ENCODE assay signal across 9 cellular contexts in the genomic region with DNA sequence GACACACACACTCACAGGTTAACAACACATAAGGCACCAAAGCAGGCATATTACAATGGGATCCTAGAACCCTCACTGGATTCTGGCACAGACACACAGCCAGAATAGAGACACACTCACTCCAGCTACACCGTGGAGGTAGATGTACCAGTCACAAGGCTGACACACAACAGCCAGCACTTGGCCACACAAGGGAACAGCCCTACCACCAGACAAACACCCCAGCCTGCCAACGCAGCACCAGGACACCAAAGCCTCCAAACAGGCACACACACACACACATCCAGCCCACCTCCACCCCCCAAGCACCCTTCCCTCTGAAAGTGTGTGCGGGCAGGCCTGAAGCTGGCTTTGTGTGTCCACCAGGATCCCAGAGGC. TPM values are rescaled to one million over a fixed set of nuclear protein-coding genes. Genes with fewer than 3 reads are reported as not detected.
DNase-seq lines count a peak whose midpoint lies in the region; ATAC-seq and TF ChIP-seq lines count a peak whose summit lies in the region.
"Had no signal": no experiment of that assay in that cellular context is flagged by ENCODE, and none has a peak within 500 bp of the region (broad histone marks: within the 10 kb centered on the region; RNA-seq: fewer than 3 reads in every experiment).

No MANE protein-coding gene starts in this region.

- peaks cover 55% of the 10 kb centered on the region for H3K36me3 Mint-ChIP-seq in activated CD4-positive, alpha-beta memory T cell treated with anti-CD3 and anti-CD28 coated beads, Interleukin-2, amount 10 ng/mL, durations not matched to agents 7 days and 5 days (ENCODE audit: low read depth)

- POLR2A ChIA-PET in activated CD4-positive, alpha-beta memory T cell treated with anti-CD3 and anti-CD28 coated beads, Interleukin-2, amount 10 ng/mL, durations not matched to agents 7 days and 5 days (lab: Charles Lee) = interaction anchor here (0.8 to 7.5 kb wide), 8 partner anchors 11 to 77 kb away, joined by 3 to 117 read pairs (median 12); a partner anchor contains a TSS

- DNase-seq in G401 (ENCODE audit: low spot score) = peak; percentile 33
- DNase-seq in activated CD4-positive, alpha-beta memory T cell treated with anti-CD3 and anti-CD28 coated beads, Interleukin-2, amount 10 ng/mL, durations not matched to agents 7 days and 5 days = no peak
- no peak for DNase-seq in fibroblast of villous mesenchyme (ENCODE audit: low read depth)
- peak; percentile 8 for DNase-seq in retina
- DNase-seq in posterior vena cava (ENCODE audit: low spot score) = no peak
- no peak for DNase-seq in GM13976 (ENCODE audit: low spot score)
- DNase-seq in NCI-H526 (lab: John Stamatoyannopoulos, UW) = no peak
- DNase-seq: NCI-H2029 treated with DMSO at 0.1 percent for 48 hours had no signal

- in situ Hi-C loops in G401 (cut with HindIII; ENCODE audit: low sequenced_read_pairs) = loop anchor here (10.0 kb wide), 1 partner anchor 67 kb away; no protein-coding TSS in a partner anchor
- in situ Hi-C loops in GM13976 (cut with MboI; ENCODE audit: low sequenced_read_pairs, unreplicated experiment) = no loop called here

- intact Hi-C loops in posterior vena cava (cut with DNase I) = no loop called here

- CTCF ChIA-PET in activated CD4-positive, alpha-beta memory T cell treated with anti-CD3 and anti-CD28 coated beads, Interleukin-2, amount 10 ng/mL, durations not matched to agents 7 days and 5 days (lab: Charles Lee) = interaction anchor here (0.6 to 15.2 kb wide), 7 partner anchors 8 to 104 kb away, joined by 3 to 211 read pairs (median 30); a partner anchor contains a TSS

- H3K4me3 ChIP-seq in fibroblast of villous mesenchyme (ENCODE audit: low read depth, low read length) = peak overlapping the region; percentile 75

- no peaks in the 10 kb centered on the region for H3K9me3 Mint-ChIP-seq in activated CD4-positive, alpha-beta memory T cell treated with anti-CD3 and anti-CD28 coated beads, Interleukin-2, amount 10 ng/mL, durations not matched to agents 7 days and 5 days

- peak overlapping the region; percentile 83 for H3K27ac Mint-ChIP-seq in activated CD4-positive, alpha-beta memory T cell treated with anti-CD3 and anti-CD28 coated beads, Interleukin-2, amount 10 ng/mL, durations not matched to agents 7 days and 5 days

- TF ChIP-seq CTCF in fibroblast of villous mesenchyme (IDR thresholded peaks at IDR 0.05; ENCODE audit: insufficient read depth, low read depth, low read length) (no peak), GM13976 (IDR thresholded peaks at IDR 0.05; ENCODE audit: borderline replicate concordance, control extremely low read depth, extremely low read depth, insufficient read depth, missing control alignments) (no peak)

- no peak for ATAC-seq in HG03159 (IDR thresholded peaks at IDR 0.05; ENCODE audit: unreplicated experiment)

- no peaks in the 10 kb centered on the region for H3K27me3 Mint-ChIP-seq in activated CD4-positive, alpha-beta memory T cell treated with anti-CD3 and anti-CD28 coated beads, Interleukin-2, amount 10 ng/mL, durations not matched to agents 7 days and 5 days

- H3K4me3 Mint-ChIP-seq in activated CD4-positive, alpha-beta memory T cell treated with anti-CD3 and anti-CD28 coated beads, Interleukin-2, amount 10 ng/mL, durations not matched to agents 7 days and 5 days = peak overlapping the region; percentile 81

- peaks cover 82% of the 10 kb centered on the region for H3K4me1 Mint-ChIP-seq in activated CD4-positive, alpha-beta memory T cell treated with anti-CD3 and anti-CD28 coated beads, Interleukin-2, amount 10 ng/mL, durations not matched to agents 7 days and 5 days

RNA-seq across cellular contexts. Expression of a gene that starts 10.9 kb away (rescaled TPM):
- 0.41 and 0.49 TPM in 2 replicates for total RNA-seq in G401 (2014; rRNA removed; shearing (Covaris generic))
- total RNA-seq in activated CD4-positive, alpha-beta memory T cell treated with anti-CD3 and anti-CD28 coated beads, Interleukin-2, amount 10 ng/mL, durations not matched to agents 7 days and 5 days = 100 to 1,000 TPM; 780 to 786 TPM
- total RNA-seq in fibroblast of villous mesenchyme (under 0.01 TPM in 1 of 2 replicates, not detected in the other), posterior vena cava (1 to 10 TPM; 2.1 to 2.9 TPM)

RNA-seq across cellular contexts. Expression of a gene that starts 14.1 kb away (rescaled TPM):
- total RNA-seq in G401 (2014; rRNA removed; shearing (Covaris generic)) = 48.6 and 58.9 TPM in 2 replicates
- 10 to 100 TPM; 46.1 to 47.4 TPM for total RNA-seq in activated CD4-positive, alpha-beta memory T cell treated with anti-CD3 and anti-CD28 coated beads, Interleukin-2, amount 10 ng/mL, durations not matched to agents 7 days and 5 days
- total RNA-seq in fibroblast of villous mesenchyme = 28.0 and 29.4 TPM in 2 replicates
- 10 to 100 TPM; 33.4 to 38.1 TPM for total RNA-seq in posterior vena cava

RNA-seq across cellular contexts. Expression of a gene that starts 37.2 kb away (rescaled TPM):
- total RNA-seq in G401 (2014; rRNA removed; shearing (Covaris generic)) = 2.0 and 7.2 TPM in 2 replicates
- 10 to 100 TPM; 28.6 to 31.0 TPM for total RNA-seq in activated CD4-positive, alpha-beta memory T cell treated with anti-CD3 and anti-CD28 coated beads, Interleukin-2, amount 10 ng/mL, durations not matched to agents 7 days and 5 days
- 5.5 and 7.8 TPM in 2 replicates for total RNA-seq in fibroblast of villous mesenchyme
- 10 to 100 TPM; 16.4 to 22.3 TPM for total RNA-seq in posterior vena cava

RNA-seq across cellular contexts. Expression of a gene that starts 37.4 kb away (rescaled TPM):
- total RNA-seq in G401 (2014; rRNA removed; shearing (Covaris generic)) = 12.1 and 19.4 TPM in 2 replicates
- 10 to 100 TPM; 33.7 to 45.5 TPM for total RNA-seq in activated CD4-positive, alpha-beta memory T cell treated with anti-CD3 and anti-CD28 coated beads, Interleukin-2, amount 10 ng/mL, durations not matched to agents 7 days and 5 days
- total RNA-seq in fibroblast of villous mesenchyme (10.6 and 10.8 TPM in 2 replicates), posterior vena cava (10 to 100 TPM; 23.7 to 27.4 TPM)

RNA-seq across cellular contexts. Expression of a gene that starts 50.2 kb away (rescaled TPM):
- total RNA-seq in G401 (2014; rRNA removed; shearing (Covaris generic)) = 21.8 and 23.1 TPM in 2 replicates
- 10 to 100 TPM; 88.4 to 90.2 TPM for total RNA-seq in activated CD4-positive, alpha-beta memory T cell treated with anti-CD3 and anti-CD28 coated beads, Interleukin-2, amount 10 ng/mL, durations not matched to agents 7 days and 5 days
- 4.8 and 6.5 TPM in 2 replicates for total RNA-seq in fibroblast of villous mesenchyme
- 1 to 10 TPM in 1 of 2 donors, under 1 TPM in 1; 0.62 to 1.0 TPM for total RNA-seq in posterior vena cava

Comparison
In these comparisons a context has a peak if more than half of its experiments do, and no peak if none do; other contexts are left out.
1. DNase-seq: peak in G401 (single experiment) and retina (single experiment); none in activated CD4-positive, alpha-beta memory T cell treated with anti-CD3 and anti-CD28 coated beads, Interleukin-2, amount 10 ng/mL, durations not matched to agents 7 days and 5 days (single experiment), fibroblast of villous mesenchyme (single experiment), posterior vena cava (single experiment), GM13976 (single experiment) and NCI-H526 (0 of 2).
2. RNA of a gene that starts 10.9 kb away (total RNA-seq): 780 to 786 TPM in activated CD4-positive, alpha-beta memory T cell treated with anti-CD3 and anti-CD28 coated beads, Interleukin-2, amount 10 ng/mL, durations not matched to agents 7 days and 5 days; 2.1 to 2.9 TPM in posterior vena cava, 0.41 to 0.49 TPM in G401 and under 0.01 TPM in fibroblast of villous mesenchyme; every median in the first group is over 100 times any median in the second.